In the genomic region with DNA sequence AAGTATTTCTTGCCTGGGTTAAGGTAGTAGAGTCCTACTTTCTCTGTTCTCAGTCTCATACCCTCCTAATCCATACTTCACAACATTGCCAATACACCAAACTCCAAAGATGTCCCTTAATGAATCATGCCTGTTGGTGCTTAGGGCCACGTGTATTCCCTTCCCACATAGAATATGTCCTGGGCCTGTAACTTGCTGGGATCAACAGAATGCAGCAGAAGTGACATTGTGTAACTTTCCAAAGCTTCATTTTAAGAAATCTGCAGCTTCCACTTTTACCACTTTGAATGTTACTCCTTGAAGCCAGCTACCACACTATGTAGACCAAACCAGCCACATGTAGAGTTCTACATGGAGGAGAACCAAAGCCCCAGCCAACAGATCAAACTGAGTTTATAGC, we compare ENCODE assay signal across 25 cellular contexts. TPM values are rescaled to one million over a fixed set of nuclear protein-coding genes. Genes with fewer than 3 reads are reported as not detected.
DNase-seq lines count a peak whose midpoint lies in the region; ATAC-seq and TF ChIP-seq lines count a peak whose summit lies in the region.
"Had no signal": no experiment of that assay in that cellular context is flagged by ENCODE, and none has a peak within 500 bp of the region (broad histone marks: within the 10 kb centered on the region; RNA-seq: fewer than 3 reads in every experiment).

No MANE protein-coding gene starts in this region.

- no peak overlapping the region for H2BK15ac ChIP-seq in mesenchymal stem cell (ENCODE audit: low read depth, poor library complexity, severe bottlenecking)

- H2BK12ac ChIP-seq in mesenchymal stem cell (ENCODE audit: low read length in 2 of 2) (no peak overlapping the region), trophoblast cell (ENCODE audit: low read length) (no peak overlapping the region)

- H2BK120ac ChIP-seq in mesenchymal stem cell (ENCODE audit: low read depth, low read length) (no peak overlapping the region), trophoblast cell (ENCODE audit: insufficient read depth, low read length, poor library complexity) (no peak overlapping the region)

- H2AK5ac ChIP-seq in mesenchymal stem cell (ENCODE audit: low read length, severe bottlenecking) (no peak overlapping the region), trophoblast cell (ENCODE audit: low read length) (no peak overlapping the region)

- WGBS in mesenchymal stem cell, result 91% methylated on average over 1 of the region's 1 CpG
- no CpG with 5 or more reads among the region's 1 CpG for WGBS in trophoblast cell (ENCODE audit: extremely low coverage, insufficient coverage, insufficient read length)

- H2BK5ac ChIP-seq in mesenchymal stem cell (ENCODE audit: low read depth, low read length, poor library complexity, severe bottlenecking), result peak overlapping the region; percentile 39
- no peak overlapping the region for H2BK5ac ChIP-seq in trophoblast cell (ENCODE audit: low read depth, low read length, poor library complexity)

- H3K27ac ChIP-seq in HL-60 (replicated peaks), result peak overlapping the region; percentile 38
- no peak overlapping the region for H3K27ac ChIP-seq in mesenchymal stem cell (ENCODE audit: low read length, poor library complexity, severe bottlenecking)
- H3K27ac ChIP-seq in upper lobe of right lung, result no peak overlapping the region
- H3K27ac ChIP-seq in trophoblast cell (ENCODE audit: low read depth, low read length), result no peak overlapping the region
- H3K27ac ChIP-seq: BLaER1, KMS-11, SK-N-MC had no signal

- no peak overlapping the region for H4K12ac ChIP-seq in trophoblast cell (ENCODE audit: low read depth, low read length)

- H3K4me1 ChIP-seq in mesenchymal stem cell (ENCODE audit: control insufficient read depth, insufficient read depth, low read depth, low read length) (no peaks in the 10 kb centered on the region), upper lobe of right lung (no peaks in the 10 kb centered on the region), trophoblast cell (ENCODE audit: control insufficient read depth in 1 of 2, insufficient read depth in 2 of 2, low read length in 2 of 2) (no peaks in the 10 kb centered on the region)
- H3K4me1 ChIP-seq: BLaER1, Caco-2, HAP-1 had no signal

- H3K9me3 ChIP-seq in mesenchymal stem cell (ENCODE audit: control insufficient read depth, low read length), result peaks cover 4% of the 10 kb centered on the region
- H3K9me3 ChIP-seq in upper lobe of right lung, result no peaks in the 10 kb centered on the region
- H3K9me3 ChIP-seq in trophoblast cell (ENCODE audit: insufficient read depth, low read depth, low read length), result peaks cover under 1% of the 10 kb centered on the region
- H3K9me3 ChIP-seq: HAP-1 had no signal

- H3K23ac ChIP-seq in mesenchymal stem cell (ENCODE audit: low read length in 2 of 2), result no peak overlapping the region
- no peak overlapping the region for H3K23ac ChIP-seq in trophoblast cell (ENCODE audit: low read length)

- no peaks in the 10 kb centered on the region for H3K27me3 Mint-ChIP-seq in dendritic cell treated with granulocyte-macrophage colony-stimulating factor and Interleukin-4, amounts not matched to agents 40 ng/mL and 50 ng/mL, for 4 days
- H3K27me3 Mint-ChIP-seq: CD4-positive, alpha-beta memory T cell had no signal

- no peak overlapping the region for H3K4me3 Mint-ChIP-seq in dendritic cell treated with granulocyte-macrophage colony-stimulating factor and Interleukin-4, amounts not matched to agents 40 ng/mL and 50 ng/mL, for 4 days
- H3K4me3 Mint-ChIP-seq: CD4-positive, alpha-beta memory T cell had no signal

- H3K36me3 Mint-ChIP-seq in dendritic cell treated with granulocyte-macrophage colony-stimulating factor and Interleukin-4, amounts not matched to agents 40 ng/mL and 50 ng/mL, for 4 days (ENCODE audit: low read depth), result no peaks in the 10 kb centered on the region
- H3K36me3 Mint-ChIP-seq: CD4-positive, alpha-beta memory T cell had no signal

- no peak overlapping the region for H3K18ac ChIP-seq in mesenchymal stem cell (ENCODE audit: low read depth in 1 of 2, low read length in 2 of 2)
- no peak overlapping the region for H3K18ac ChIP-seq in trophoblast cell (ENCODE audit: low read length)

- intact Hi-C loops in dendritic cell treated with granulocyte-macrophage colony-stimulating factor and Interleukin-4, amounts not matched to agents 40 ng/mL and 50 ng/mL, for 4 days (cut with micrococcal nuclease), result no loop called here
- intact Hi-C loops in upper lobe of right lung (cut with DNase I), result no loop called here

- peaks cover 15% of the 10 kb centered on the region for H3K9me3 Mint-ChIP-seq in dendritic cell treated with granulocyte-macrophage colony-stimulating factor and Interleukin-4, amounts not matched to agents 40 ng/mL and 50 ng/mL, for 4 days

- H3K9ac ChIP-seq in mesenchymal stem cell (ENCODE audit: low read length) (no peak overlapping the region), trophoblast cell (ENCODE audit: low read length) (no peak overlapping the region)
- H3K9ac ChIP-seq: BLaER1, KMS-11 had no signal

- H3K4ac ChIP-seq in mesenchymal stem cell (ENCODE audit: low read depth in 1 of 2, low read length in 2 of 2), result no peak overlapping the region
- H3K4ac ChIP-seq in trophoblast cell (ENCODE audit: low read depth, low read length), result no peak overlapping the region

- H3K36me3 ChIP-seq in mesenchymal stem cell (ENCODE audit: control insufficient read depth in 1 of 2, insufficient read depth in 2 of 2, low read depth in 1 of 2, low read length in 2 of 2) (no peaks in the 10 kb centered on the region), upper lobe of right lung (no peaks in the 10 kb centered on the region), trophoblast cell (ENCODE audit: control insufficient read depth in 1 of 2, insufficient read depth in 2 of 2, low read length in 2 of 2) (no peaks in the 10 kb centered on the region)
- H3K36me3 ChIP-seq: BLaER1, HAP-1 had no signal

- DNase-seq in HL-60 (ENCODE audit: low read depth in 1 of 2, low spot score in 1 of 2), result peak; percentile 16 to 29
- DNase-seq in mesenchymal stem cell, result no peak
- DNase-seq in upper lobe of right lung, result no peak
- DNase-seq in trophoblast cell, result no peak
- DNase-seq: Caco-2; CD4-positive, alpha-beta memory T cell; GOT3; IMR-90; NCI-H1048; NCI-H1417; NCI-H1694 treated with DMSO at 0.1 percent for 48 hours; NCI-H2081; NCI-H226; NCI-H510A; NCI-H69; SIG-M5 had no signal

- H3K4me2 ChIP-seq in mesenchymal stem cell (ENCODE audit: low read length, poor library complexity, severe bottlenecking), result no peak overlapping the region
- H3K4me2 ChIP-seq in trophoblast cell (ENCODE audit: low read length), result no peak overlapping the region
- H3K4me2 ChIP-seq: BLaER1, KMS-11 had no signal

- H3K79me2 ChIP-seq in trophoblast cell (ENCODE audit: control insufficient read depth, insufficient read depth, low read length, poor library complexity), result no peaks in the 10 kb centered on the region

- H4K8ac ChIP-seq in mesenchymal stem cell (ENCODE audit: low read length) (no peak overlapping the region), trophoblast cell (ENCODE audit: low read depth, low read length) (no peak overlapping the region)

- H4K91ac ChIP-seq in mesenchymal stem cell (ENCODE audit: low read length) (no peak overlapping the region), trophoblast cell (ENCODE audit: low read depth, low read length) (no peak overlapping the region)

- H3K79me1 ChIP-seq in mesenchymal stem cell (replicated peaks; ENCODE audit: low read length, poor library complexity, severe bottlenecking), result no peaks in the 10 kb centered on the region
- H3K79me1 ChIP-seq in trophoblast cell (ENCODE audit: low read length), result no peaks in the 10 kb centered on the region

- H2AFZ ChIP-seq in mesenchymal stem cell (ENCODE audit: low read depth, low read length) (no peak overlapping the region), trophoblast cell (ENCODE audit: insufficient read depth, low read length, poor library complexity) (no peak overlapping the region)

- H3K4me3 ChIP-seq in HL-60 (replicated peaks; ENCODE audit: insufficient read depth, low read length) (no peak overlapping the region), mesenchymal stem cell (ENCODE audit: insufficient read depth in 1 of 2, low read depth in 1 of 2, low read length in 2 of 2) (no peak overlapping the region), upper lobe of right lung (no peak overlapping the region), trophoblast cell (ENCODE audit: low read depth, low read length) (no peak overlapping the region)
- H3K4me3 ChIP-seq: BLaER1, HAP-1, SK-N-MC had no signal

- no peaks in the 10 kb centered on the region for H3K27me3 ChIP-seq in HL-60 (ENCODE audit: insufficient read depth, poor library complexity, severe bottlenecking)
- H3K27me3 ChIP-seq in mesenchymal stem cell (ENCODE audit: control insufficient read depth in 1 of 2, insufficient read depth in 1 of 2, low read length in 2 of 2), result no peaks in the 10 kb centered on the region
- no peaks in the 10 kb centered on the region for H3K27me3 ChIP-seq in upper lobe of right lung
- no peaks in the 10 kb centered on the region for H3K27me3 ChIP-seq in trophoblast cell (ENCODE audit: insufficient read depth, low read length)
- H3K27me3 ChIP-seq: BLaER1 had no signal

- peaks cover 20% of the 10 kb centered on the region for H3K4me1 Mint-ChIP-seq in dendritic cell treated with granulocyte-macrophage colony-stimulating factor and Interleukin-4, amounts not matched to agents 40 ng/mL and 50 ng/mL, for 4 days (ENCODE audit: low read depth)

- peak overlapping the region; percentile 6 for H3K27ac Mint-ChIP-seq in dendritic cell treated with granulocyte-macrophage colony-stimulating factor and Interleukin-4, amounts not matched to agents 40 ng/mL and 50 ng/mL, for 4 days
- H3K27ac Mint-ChIP-seq: CD4-positive, alpha-beta memory T cell had no signal

- H3K14ac ChIP-seq in mesenchymal stem cell (ENCODE audit: low read length in 2 of 2), result no peak overlapping the region
- H3K14ac ChIP-seq in trophoblast cell (ENCODE audit: low read length), result no peak overlapping the region

- ATAC-seq in upper lobe of right lung (peak; percentile 71), SK-N-SH treated with all-trans-retinoic acid at 6 μM for 48 hours (no peak), GM18519 (IDR thresholded peaks at IDR 0.05; ENCODE audit: low FRiP score, unreplicated experiment) (no peak)
- ATAC-seq: Panc1 had no signal

- TF ChIP-seq CTCF in HL-60 (IDR thresholded peaks at IDR 0.05; ENCODE audit: insufficient read depth, low read length) (no peak), upper lobe of right lung (IDR thresholded peaks at IDR 0.05) (no peak)

TF ChIP-seq in SK-N-SH treated with all-trans-retinoic acid at 6 μM for 48 hours, 23 proteins besides CTCF, POLR2A, EP300 and RAD21 (continues in another document):
- TF ChIP-seq BACH2 (CRISPR knock-in tag; IDR thresholded peaks at IDR 0.05; ENCODE audit: borderline replicate concordance) (no peak), ZFP30 (CRISPR knock-in tag; IDR thresholded peaks at IDR 0.05) (no peak), ARNTL (CRISPR knock-in tag; IDR thresholded peaks at IDR 0.05; ENCODE audit: borderline replicate concordance, low read depth) (no peak)

RNA-seq across cellular contexts. Expression of a gene that starts 58.5 kb away (rescaled TPM):
- 0.14 TPM for polyA plus RNA-seq in mesenchymal stem cell (2013, experiment 1 of 2)
- 0.18 TPM for polyA plus RNA-seq in mesenchymal stem cell (2013, experiment 2 of 2)
- total RNA-seq in upper lobe of right lung, result 19.2 TPM
- 0.08 and 0.17 TPM in 2 replicates for polyA plus RNA-seq in trophoblast cell (2013)
- total RNA-seq: Caco-2, IMR-90 had no signal
- polyA plus RNA-seq: AG04450, IMR-90 had no signal

Comparison
In these comparisons a context has a peak if more than half of its experiments do, and no peak if none do; other contexts are left out.
1. DNase-seq: peak in HL-60 (2 of 2); none in mesenchymal stem cell (single experiment), upper lobe of right lung (single experiment) and trophoblast cell (0 of 2).